16 cellular contexts compared by ENCODE assay signal in the genomic region with DNA sequence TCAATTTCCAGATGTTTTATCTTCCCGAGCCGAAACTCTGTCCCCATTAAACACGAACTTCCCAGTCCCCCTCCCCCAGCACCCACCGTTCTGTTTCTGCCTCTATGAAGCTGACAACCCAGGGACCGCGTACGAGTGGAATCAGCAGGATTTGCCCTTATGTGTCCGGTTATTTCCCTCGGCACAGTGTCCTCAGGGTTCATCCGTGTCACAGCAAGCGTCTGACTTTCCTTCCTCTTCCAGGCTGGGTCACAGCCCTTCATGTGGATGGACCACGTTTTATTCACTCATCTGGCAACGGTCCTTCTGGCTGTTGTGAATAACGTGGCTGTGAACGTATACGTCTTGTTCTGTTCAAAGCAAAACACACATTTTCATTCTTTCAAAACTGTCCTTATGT. TPM values are rescaled to one million over a fixed set of nuclear protein-coding genes. Genes with fewer than 3 reads are reported as not detected.
DNase-seq lines count a peak whose midpoint lies in the region; ATAC-seq, FAIRE-seq and TF ChIP-seq lines count a peak whose summit lies in the region.
"Had no signal": no experiment of that assay in that cellular context is flagged by ENCODE, and none has a peak within 500 bp of the region (broad histone marks: within the 10 kb centered on the region; RNA-seq: fewer than 3 reads in every experiment).

No MANE protein-coding gene starts in this region.

- POLR2A ChIA-PET in SK-N-SH (lab: Yijun Ruan, JAX): no interaction called here

- H3K27me3 Mint-ChIP-seq in endothelial cell (ENCODE audit: unreplicated experiment) (peaks cover 12% of the 10 kb centered on the region), mesothelial cell of epicardium (ENCODE audit: low read depth) (no peaks in the 10 kb centered on the region)

- H3K4me1 Mint-ChIP-seq in endothelial cell (ENCODE audit: unreplicated experiment) (no peaks in the 10 kb centered on the region), mesothelial cell of epicardium (peaks cover 56% of the 10 kb centered on the region)

- no peak for TF ChIP-seq EP300 in SK-N-SH (IDR thresholded peaks at IDR 0.05; ENCODE audit: borderline replicate concordance in 1 of 2, low read depth in 1 of 2, low read length in 1 of 2)
- no peak for TF ChIP-seq EP300 in upper lobe of left lung (IDR thresholded peaks at IDR 0.05)

- TF ChIP-seq POLR2A in upper lobe of left lung (IDR thresholded peaks at IDR 0.05) (no peak), H54 (IDR thresholded peaks at IDR 0.05; ENCODE audit: low read depth, low read length) (no peak)

- CTCF ChIA-PET in SK-N-SH (lab: Yijun Ruan, JAX): no interaction called here

- H3K27me3 ChIP-seq in SK-N-SH (ENCODE audit: insufficient read depth) (no peaks in the 10 kb centered on the region), upper lobe of left lung (no peaks in the 10 kb centered on the region)

- no peak for TF ChIP-seq RAD21 in SK-N-SH (IDR thresholded peaks at IDR 0.05; ENCODE audit: low read length)

- no peak for FAIRE-seq in H54 (lab: Jason Lieb, UNC)
- FAIRE-seq: bronchial epithelial cell had no signal

- H3K9me2 ChIP-seq in SK-N-SH: no peaks in the 10 kb centered on the region

- H3K4me3 ChIP-seq in SK-N-SH (ENCODE audit: low read depth in 2 of 2, low read length in 1 of 2) (no peak overlapping the region), upper lobe of left lung (peak overlapping the region in 2 of 4 donors; percentile 37 to 38)

- peak; percentile 68 for DNase-seq in SK-N-SH
- no peak for DNase-seq in endothelial cell (ENCODE audit: low spot score)
- no peak for DNase-seq in mesothelial cell of epicardium (ENCODE audit: low spot score in 2 of 2, unreplicated experiment in 2 of 2)
- no peak for DNase-seq in upper lobe of left lung
- DNase-seq in H54 (ENCODE audit: insufficient read length, low spot score): no peak
- DNase-seq: activated CD4-positive, alpha-beta T cell treated with anti-CD3 and anti-CD28 coated beads for 4 hours; NCI-H774; occipital lobe; stimulated activated CD4-positive, alpha-beta T cell treated with anti-CD3 and anti-CD28 coated beads, Interleukin-4, amount 100 ng/mL, for 24 hours had no signal

- H3K9me3 ChIP-seq in SK-N-SH (no peaks in the 10 kb centered on the region), upper lobe of left lung (no peaks in the 10 kb centered on the region)

- H3K9me3 Mint-ChIP-seq in endothelial cell (ENCODE audit: unreplicated experiment) (no peaks in the 10 kb centered on the region), mesothelial cell of epicardium (peaks cover 5% of the 10 kb centered on the region)
- H3K9me3 Mint-ChIP-seq: IgD-negative memory B cell; stimulated activated naive CD8-positive, alpha-beta T cell treated with anti-CD3 and anti-CD28 coated beads, Interleukin-15, Interleukin-2, amounts not matched to agents 100 ng/mL and 50 ng/mL, for 24 hours had no signal

- H3K27ac ChIP-seq in SK-N-SH (ENCODE audit: low read depth in 2 of 2, low read length in 1 of 2) (peak overlapping the region; percentile 18 to 82; a peak in 3 of 4 replicates), upper lobe of left lung (peak overlapping the region; percentile 67 to 90 (median 78))
- H3K27ac ChIP-seq: 22Rv1 had no signal

- H3K4me3 Mint-ChIP-seq in endothelial cell (ENCODE audit: unreplicated experiment): peak overlapping the region; percentile 56
- peak overlapping the region; percentile 34 for H3K4me3 Mint-ChIP-seq in mesothelial cell of epicardium
- H3K4me3 Mint-ChIP-seq: IgD-negative memory B cell; stimulated activated naive CD8-positive, alpha-beta T cell treated with anti-CD3 and anti-CD28 coated beads, Interleukin-15, Interleukin-2, amounts not matched to agents 100 ng/mL and 50 ng/mL, for 24 hours had no signal

- peaks cover 16 to 24% of the 10 kb centered on the region in 2 experiments for H3K4me1 ChIP-seq in SK-N-SH (ENCODE audit: control insufficient read depth in 1 of 2, insufficient read depth in 2 of 2, low read depth in 1 of 2, low read length in 1 of 2)
- peaks cover 19 to 33% (median 21%) of the 10 kb centered on the region in 4 donors for H3K4me1 ChIP-seq in upper lobe of left lung

- H3F3A ChIP-seq in SK-N-SH (replicated peaks; ENCODE audit: insufficient read depth): peaks cover 18% of the 10 kb centered on the region

- ATAC-seq in SK-N-SH treated with all-trans-retinoic acid at 6 μM for 48 hours (no peak), upper lobe of left lung (ENCODE audit: low FRiP score in 2 of 2) (peak in 1 of 2 donors; percentile 10), GM21390 (IDR thresholded peaks at IDR 0.05; ENCODE audit: unreplicated experiment) (no peak), HG03175 (IDR thresholded peaks at IDR 0.05; ENCODE audit: unreplicated experiment) (no peak)

- no peak overlapping the region for H3K27ac Mint-ChIP-seq in endothelial cell (ENCODE audit: unreplicated experiment)
- peak overlapping the region; percentile 96 for H3K27ac Mint-ChIP-seq in mesothelial cell of epicardium
- H3K27ac Mint-ChIP-seq: stimulated activated naive CD8-positive, alpha-beta T cell treated with anti-CD3 and anti-CD28 coated beads, Interleukin-15, Interleukin-2, amounts not matched to agents 100 ng/mL and 50 ng/mL, for 24 hours had no signal

- H3K79me2 ChIP-seq in SK-N-SH (ENCODE audit: insufficient read depth): no peaks in the 10 kb centered on the region

- peak overlapping the region; percentile 84 for H2AFZ ChIP-seq in SK-N-SH (ENCODE audit: low read depth)

- H3K9ac ChIP-seq in SK-N-SH: peak overlapping the region; percentile 70

- H3K4me2 ChIP-seq in SK-N-SH: peak overlapping the region; percentile 91

- H3K36me3 ChIP-seq in SK-N-SH (replicated peaks in 1 of 2; ENCODE audit: control insufficient read depth in 1 of 2, insufficient read depth in 2 of 2, low read length in 1 of 2) (no peaks in the 10 kb centered on the region), upper lobe of left lung (no peaks in the 10 kb centered on the region)

- no peak for TF ChIP-seq CTCF in SK-N-SH (IDR thresholded peaks at IDR 0.05)
- TF ChIP-seq CTCF in endothelial cell (IDR thresholded peaks at IDR 0.05; ENCODE audit: unreplicated experiment): no peak
- TF ChIP-seq CTCF in mesothelial cell of epicardium (IDR thresholded peaks at IDR 0.05; ENCODE audit: unreplicated experiment): no peak
- TF ChIP-seq CTCF in upper lobe of left lung (IDR thresholded peaks at IDR 0.05): no peak

- H3K36me3 Mint-ChIP-seq in endothelial cell (ENCODE audit: low read depth, unreplicated experiment) (peaks cover 6% of the 10 kb centered on the region), mesothelial cell of epicardium (no peaks in the 10 kb centered on the region)
- H3K36me3 Mint-ChIP-seq: IgD-negative memory B cell had no signal

- H4K20me1 ChIP-seq in SK-N-SH (ENCODE audit: insufficient read depth): no peaks in the 10 kb centered on the region

- WGBS in SK-N-SH (ENCODE audit: low lambda C conversion rate): 61% methylated on average over 16 of the region's 16 CpGs
- 46 to 49% methylated on average over 16 of the region's 16 CpGs for WGBS in upper lobe of left lung, 2 donors

TF ChIP-seq in SK-N-SH, 30 proteins besides CTCF, POLR2A, EP300 and RAD21:
- TF ChIP-seq, protein P1, sequence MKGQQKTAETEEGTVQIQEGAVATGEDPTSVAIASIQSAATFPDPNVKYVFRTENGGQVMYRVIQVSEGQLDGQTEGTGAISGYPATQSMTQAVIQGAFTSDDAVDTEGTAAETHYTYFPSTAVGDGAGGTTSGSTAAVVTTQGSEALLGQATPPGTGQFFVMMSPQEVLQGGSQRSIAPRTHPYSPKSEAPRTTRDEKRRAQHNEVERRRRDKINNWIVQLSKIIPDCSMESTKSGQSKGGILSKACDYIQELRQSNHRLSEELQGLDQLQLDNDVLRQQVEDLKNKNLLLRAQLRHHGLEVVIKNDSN (IDR thresholded peaks at IDR 0.05; ENCODE audit: borderline replicate concordance, low read depth): no peak
- TF ChIP-seq SIN3A (IDR thresholded peaks at IDR 0.05; ENCODE audit: borderline replicate concordance, low read depth, low read length): no peak
- no peak for TF ChIP-seq TEAD4 (IDR thresholded peaks at IDR 0.05; ENCODE audit: borderline replicate concordance, insufficient read depth)
- TF ChIP-seq FOXJ3 (CRISPR knock-in tag; IDR thresholded peaks at IDR 0.05): no peak
- no peak for TF ChIP-seq TCF12 (IDR thresholded peaks at IDR 0.05)
- no peak for TF ChIP-seq GATA2 (CRISPR knock-in tag; IDR thresholded peaks at IDR 0.05)
- no peak for TF ChIP-seq NRF1 (IDR thresholded peaks at IDR 0.05; ENCODE audit: low read depth, low read length)
- TF ChIP-seq CHD2 (IDR thresholded peaks at IDR 0.05; ENCODE audit: low read length, partially characterized antibody): no peak

TF ChIP-seq in SK-N-SH treated with all-trans-retinoic acid at 6 μM for 48 hours, 23 proteins besides CTCF, POLR2A, EP300 and RAD21:
- TF ChIP-seq ESRRG (CRISPR knock-in tag; IDR thresholded peaks at IDR 0.05): no peak
- no peak for TF ChIP-seq ZFP3 (CRISPR knock-in tag; IDR thresholded peaks at IDR 0.05)
- no peak for TF ChIP-seq RARB (CRISPR knock-in tag; IDR thresholded peaks at IDR 0.05)
- no peak for TF ChIP-seq ISL1 (CRISPR knock-in tag; IDR thresholded peaks at IDR 0.05)

RNA-seq across cellular contexts. Expression of gene METRNL, which starts 31.3 kb away (rescaled TPM):
- 50.8 and 75.5 TPM in 2 replicates for polyA plus RNA-seq in SK-N-SH (2012; rRNA removed)
- polyA plus RNA-seq in SK-N-SH (2012; cell fraction: cytosol; rRNA removed): 31.7 and 51.3 TPM in 2 replicates
- 56.5 and 122 TPM in 2 replicates for polyA plus RNA-seq in SK-N-SH (2012; cell fraction: nucleus; rRNA removed)
- 5.3 TPM for total RNA-seq in endothelial cell (ENCODE audit: unreplicated experiment)
- 105 to 106 TPM (median 106 TPM) in 3 replicates for total RNA-seq in mesothelial cell of epicardium
- total RNA-seq in upper lobe of left lung: 100 to 1,000 TPM in 2 of 6 donors, 10 to 100 TPM in 4; 59.4 to 120 (median 76.4) TPM
